Comparison of ENCODE assay signal across 8 cellular contexts in the genomic region with DNA sequence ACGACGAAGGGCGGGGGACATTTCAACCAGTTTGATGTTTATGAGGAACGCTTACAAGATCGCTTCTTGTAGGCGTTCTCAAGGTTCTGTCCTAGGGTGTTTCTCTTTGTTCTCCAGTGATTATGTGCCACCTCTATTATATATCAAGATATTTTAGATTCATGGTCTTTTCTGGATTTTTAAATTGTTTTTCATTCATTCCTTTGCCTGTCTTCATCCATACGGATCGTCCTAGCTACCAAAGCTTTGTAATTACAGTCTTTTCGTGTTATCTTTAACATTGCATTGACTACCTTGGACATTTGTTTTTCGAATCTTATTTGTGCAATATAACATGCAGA. TPM values are rescaled to one million over a fixed set of nuclear protein-coding genes. Genes with fewer than 3 reads are reported as not detected.
DNase-seq lines count a peak whose midpoint lies in the region; ATAC-seq lines count a peak whose summit lies in the region.

No MANE protein-coding gene starts in this region.

- H3K27ac ChIP-seq in iPS DF 6.9 (ENCODE audit: low read length) (no peak overlapping the region), stomach smooth muscle (ENCODE audit: low read length) (no peak overlapping the region)

- POLR2A ChIA-PET in activated CD4-positive, alpha-beta T cell treated with anti-CD3 and anti-CD28 coated beads for 36 hours (lab: Charles Lee), result no interaction called here
- POLR2A ChIA-PET in activated CD4-positive, alpha-beta memory T cell treated with anti-CD3 and anti-CD28 coated beads, Interleukin-2, amount 10 ng/mL, durations not matched to agents 7 days and 5 days (lab: Charles Lee), result interaction anchor here (1.2 to 1.7 kb wide), 3 partner anchors 97 to 149 kb away, joined by 4 read pairs; a partner anchor contains a TSS

- DNase-seq in activated CD4-positive, alpha-beta T cell treated with anti-CD3 and anti-CD28 coated beads for 36 hours, result no peak
- DNase-seq in activated CD4-positive, alpha-beta T cell treated with anti-CD3 and anti-CD28 coated beads for 48 hours, result no peak
- DNase-seq in activated CD4-positive, alpha-beta memory T cell treated with anti-CD3 and anti-CD28 coated beads, Interleukin-2, amount 10 ng/mL, durations not matched to agents 7 days and 5 days, result no peak
- DNase-seq in iPS DF 6.9 (ENCODE audit: low read depth, low spot score), result no peak
- no peak for DNase-seq in activated CD4-positive, alpha-beta T cell treated with anti-CD3 and anti-CD28 coated beads for 4 hours

- H3K4me1 Mint-ChIP-seq in activated CD4-positive, alpha-beta T cell treated with anti-CD3 and anti-CD28 coated beads for 36 hours, result peaks cover 57% of the 10 kb centered on the region
- H3K4me1 Mint-ChIP-seq in activated CD4-positive, alpha-beta memory T cell treated with anti-CD3 and anti-CD28 coated beads, Interleukin-2, amount 10 ng/mL, durations not matched to agents 7 days and 5 days, result peaks cover 56% of the 10 kb centered on the region

- H3K4me3 ChIP-seq in iPS DF 6.9 (ENCODE audit: low read length), result peak overlapping the region; percentile 99; the same call in 1 of the 2 replicates
- peak overlapping the region; percentile 58 to 94 for H3K4me3 ChIP-seq in stomach smooth muscle (ENCODE audit: low read length in 2 of 2)

- H3K27ac Mint-ChIP-seq in activated CD4-positive, alpha-beta T cell treated with anti-CD3 and anti-CD28 coated beads for 36 hours, result peak overlapping the region; percentile 94
- peak overlapping the region; percentile 89 for H3K27ac Mint-ChIP-seq in activated CD4-positive, alpha-beta memory T cell treated with anti-CD3 and anti-CD28 coated beads, Interleukin-2, amount 10 ng/mL, durations not matched to agents 7 days and 5 days

- H3K27me3 Mint-ChIP-seq in activated CD4-positive, alpha-beta T cell treated with anti-CD3 and anti-CD28 coated beads for 36 hours, result no peaks in the 10 kb centered on the region
- H3K27me3 Mint-ChIP-seq in activated CD4-positive, alpha-beta memory T cell treated with anti-CD3 and anti-CD28 coated beads, Interleukin-2, amount 10 ng/mL, durations not matched to agents 7 days and 5 days, result no peaks in the 10 kb centered on the region

- no peaks in the 10 kb centered on the region for H3K9me3 ChIP-seq in iPS DF 6.9 (ENCODE audit: control insufficient read depth, insufficient read depth, low read length)
- no peaks in the 10 kb centered on the region for H3K9me3 ChIP-seq in stomach smooth muscle (ENCODE audit: control insufficient read depth in 2 of 2, low read length in 2 of 2)

- H3K36me3 Mint-ChIP-seq in activated CD4-positive, alpha-beta T cell treated with anti-CD3 and anti-CD28 coated beads for 36 hours (ENCODE audit: low read depth), result peaks cover 13% of the 10 kb centered on the region
- H3K36me3 Mint-ChIP-seq in activated CD4-positive, alpha-beta memory T cell treated with anti-CD3 and anti-CD28 coated beads, Interleukin-2, amount 10 ng/mL, durations not matched to agents 7 days and 5 days (ENCODE audit: low read depth), result peaks cover 11% of the 10 kb centered on the region

- ATAC-seq in activated CD4-positive, alpha-beta T cell treated with anti-CD3 and anti-CD28 coated beads for 36 hours, result no peak
- no peak for ATAC-seq in GM19035 (IDR thresholded peaks at IDR 0.05; ENCODE audit: unreplicated experiment)
- ATAC-seq in GM18858 (IDR thresholded peaks at IDR 0.05; ENCODE audit: unreplicated experiment), result no peak

- H3K4me3 Mint-ChIP-seq in activated CD4-positive, alpha-beta T cell treated with anti-CD3 and anti-CD28 coated beads for 36 hours, result peak overlapping the region; percentile 84
- H3K4me3 Mint-ChIP-seq in activated CD4-positive, alpha-beta memory T cell treated with anti-CD3 and anti-CD28 coated beads, Interleukin-2, amount 10 ng/mL, durations not matched to agents 7 days and 5 days, result peak overlapping the region; percentile 94

- no CpG with 5 or more reads among the region's 10 CpGs for WGBS in iPS DF 6.9 (ENCODE audit: insufficient coverage, insufficient read length)

- H3K9ac ChIP-seq in stomach smooth muscle (ENCODE audit: low read length in 2 of 2), result peak overlapping the region in 1 of 2 donors; percentile 61

- H3K4me1 ChIP-seq in iPS DF 6.9 (ENCODE audit: control insufficient read depth, insufficient read depth, low read length) (peaks cover 2% of the 10 kb centered on the region; the same call in 1 of the 2 replicates), stomach smooth muscle (ENCODE audit: control insufficient read depth, insufficient read depth, low read length) (peaks cover 7% of the 10 kb centered on the region)

- H3K27me3 ChIP-seq in iPS DF 6.9 (ENCODE audit: control insufficient read depth, insufficient read depth, low read length), result no peaks in the 10 kb centered on the region
- peaks cover 0 to 2% of the 10 kb centered on the region in 2 donors for H3K27me3 ChIP-seq in stomach smooth muscle (ENCODE audit: control insufficient read depth in 1 of 2, insufficient read depth in 2 of 2, low read length in 2 of 2)

- intact Hi-C loops in activated CD4-positive, alpha-beta T cell treated with anti-CD3 and anti-CD28 coated beads for 36 hours (cut with DNase I, micrococcal nuclease), result loop anchor here (1.0 to 10.0 kb wide), 9 partner anchors 8 to 418 kb away; a partner anchor contains a TSS

- CTCF ChIA-PET in activated CD4-positive, alpha-beta T cell treated with anti-CD3 and anti-CD28 coated beads for 36 hours (lab: Charles Lee), result interaction anchor here (0.9 to 3.7 kb wide), 7 partner anchors 11 to 137 kb away, joined by 3 to 25 read pairs (median 5); no protein-coding TSS in a partner anchor
- CTCF ChIA-PET in activated CD4-positive, alpha-beta memory T cell treated with anti-CD3 and anti-CD28 coated beads, Interleukin-2, amount 10 ng/mL, durations not matched to agents 7 days and 5 days (lab: Charles Lee), result interaction anchor here (0.6 to 2.3 kb wide), 6 partner anchors 100 to 251 kb away, joined by 3 to 15 read pairs (median 4); a partner anchor contains a TSS

- H3K36me3 ChIP-seq in iPS DF 6.9 (ENCODE audit: control insufficient read depth, insufficient read depth, low read length), result no peaks in the 10 kb centered on the region
- no peaks in the 10 kb centered on the region for H3K36me3 ChIP-seq in stomach smooth muscle (ENCODE audit: control insufficient read depth in 2 of 2, insufficient read depth in 2 of 2, low read length in 2 of 2)

- H3K9me3 Mint-ChIP-seq in activated CD4-positive, alpha-beta T cell treated with anti-CD3 and anti-CD28 coated beads for 36 hours (ENCODE audit: low read depth), result no peaks in the 10 kb centered on the region
- H3K9me3 Mint-ChIP-seq in activated CD4-positive, alpha-beta memory T cell treated with anti-CD3 and anti-CD28 coated beads, Interleukin-2, amount 10 ng/mL, durations not matched to agents 7 days and 5 days, result no peaks in the 10 kb centered on the region

RNA-seq across cellular contexts. Expression of a gene that starts 0.3 kb away (rescaled TPM):
- 10 to 100 TPM in 1 of 2 experiments, 1 to 10 TPM in 1; 9.0 to 10.7 TPM for total RNA-seq in activated CD4-positive, alpha-beta T cell treated with anti-CD3 and anti-CD28 coated beads for 36 hours
- total RNA-seq in activated CD4-positive, alpha-beta memory T cell treated with anti-CD3 and anti-CD28 coated beads, Interleukin-2, amount 10 ng/mL, durations not matched to agents 7 days and 5 days, result 10 to 100 TPM; 14.8 to 15.2 TPM

RNA-seq across cellular contexts. Expression of a gene that starts 7.7 kb away (rescaled TPM):
- total RNA-seq in activated CD4-positive, alpha-beta T cell treated with anti-CD3 and anti-CD28 coated beads for 36 hours, result 1 to 10 TPM; 1.4 to 3.5 TPM
- 1 to 10 TPM; 4.5 to 4.7 TPM for total RNA-seq in activated CD4-positive, alpha-beta memory T cell treated with anti-CD3 and anti-CD28 coated beads, Interleukin-2, amount 10 ng/mL, durations not matched to agents 7 days and 5 days

RNA-seq across cellular contexts. Expression of a gene that starts 25.4 kb away (rescaled TPM):
- not detected for total RNA-seq in activated CD4-positive, alpha-beta T cell treated with anti-CD3 and anti-CD28 coated beads for 36 hours
- total RNA-seq in activated CD4-positive, alpha-beta memory T cell treated with anti-CD3 and anti-CD28 coated beads, Interleukin-2, amount 10 ng/mL, durations not matched to agents 7 days and 5 days, result not detected

RNA-seq across cellular contexts. Expression of a gene that starts 41.6 kb away (rescaled TPM):
- under 1 TPM; 0.72 to 0.94 TPM for total RNA-seq in activated CD4-positive, alpha-beta T cell treated with anti-CD3 and anti-CD28 coated beads for 36 hours
- total RNA-seq in activated CD4-positive, alpha-beta memory T cell treated with anti-CD3 and anti-CD28 coated beads, Interleukin-2, amount 10 ng/mL, durations not matched to agents 7 days and 5 days, result under 1 TPM; 0.28 to 0.30 TPM

RNA-seq across cellular contexts. Expression of a gene that starts 59.7 kb away (rescaled TPM):
- total RNA-seq in activated CD4-positive, alpha-beta T cell treated with anti-CD3 and anti-CD28 coated beads for 36 hours, result 100 to 1,000 TPM in 1 of 2 experiments, 10 to 100 TPM in 1; 99.4 to 126 TPM
- total RNA-seq in activated CD4-positive, alpha-beta memory T cell treated with anti-CD3 and anti-CD28 coated beads, Interleukin-2, amount 10 ng/mL, durations not matched to agents 7 days and 5 days, result 10 to 100 TPM; 44.0 to 44.8 TPM
